ENCODE assay signal across 23 cellular contexts in genomic region chrX:46200423-46200822, GRCh38.
"Had no signal": no experiment of that assay in that cellular context is flagged by ENCODE, and none has a peak within 500 bp of the region (broad histone marks: within the 10 kb centered on the region; RNA-seq: fewer than 3 reads in every experiment).

No MANE protein-coding gene starts in this region.

- H3K4me1 ChIP-seq: adrenal gland, breast epithelium had no signal

- H3K4me3 ChIP-seq: adrenal gland, breast epithelium, PC-9 had no signal

- H3K4me2 ChIP-seq: PC-9 had no signal

- H3K27me3 Mint-ChIP-seq: activated CD4-positive, alpha-beta memory T cell treated with anti-CD3 and anti-CD28 coated beads for 36 hours; activated CD4-positive, alpha-beta T cell treated with anti-CD3 and anti-CD28 coated beads, Interleukin-2, amount 10 ng/mL, durations not matched to agents 7 days and 5 days had no signal

- H3K27ac Mint-ChIP-seq: activated CD4-positive, alpha-beta memory T cell treated with anti-CD3 and anti-CD28 coated beads for 36 hours; activated CD4-positive, alpha-beta T cell treated with anti-CD3 and anti-CD28 coated beads, Interleukin-2, amount 10 ng/mL, durations not matched to agents 7 days and 5 days; activated naive CD4-positive, alpha-beta T cell treated with anti-CD3 and anti-CD28 coated beads for 36 hours; activated naive CD8-positive, alpha-beta T cell treated with anti-CD3 and anti-CD28 coated beads for 36 hours had no signal

- H3K36me3 Mint-ChIP-seq: activated CD4-positive, alpha-beta memory T cell treated with anti-CD3 and anti-CD28 coated beads for 36 hours; activated naive CD8-positive, alpha-beta T cell treated with anti-CD3 and anti-CD28 coated beads for 36 hours had no signal

- H3K27ac ChIP-seq: adrenal gland, breast epithelium, PC-9, VCaP had no signal

- ATAC-seq: activated T-cell treated with anti-CD3 and anti-CD28 coated beads, Interleukin-2, amount 50 U/mL, for 4 hours had no signal

- DNase-seq: activated CD4-positive, alpha-beta memory T cell treated with anti-CD3 and anti-CD28 coated beads for 36 hours; activated CD4-positive, alpha-beta T cell treated with anti-CD3 and anti-CD28 coated beads, Interleukin-2, amount 10 ng/mL, durations not matched to agents 7 days and 5 days; activated CD4-positive, CD25-positive, alpha-beta regulatory T cell; activated CD8-positive, alpha-beta memory T cell treated with anti-CD3 and anti-CD28 coated beads for 24 hours; activated effector memory CD4-positive, alpha-beta T cell treated with anti-CD3 and anti-CD28 coated beads, Interleukin-2, amount 50 U/mL, for 16 hours; activated naive CD4-positive, alpha-beta T cell treated with anti-CD3 and anti-CD28 coated beads for 36 hours; activated naive CD8-positive, alpha-beta T cell treated with anti-CD3 and anti-CD28 coated beads for 36 hours; activated T-cell treated with anti-CD3 and anti-CD28 coated beads, Interleukin-2, amount 50 U/mL, for 4 hours; adrenal gland; anterior cingulate cortex; caudate nucleus; Kasumi-1; NCI-H1048; NCI-H146; NCI-H187 treated with DMSO at 0.1 percent for 48 hours; NCI-H2081 treated with DMSO at 0.1 percent for 48 hours; NCI-H446; NCI-H524; PC-9; SIG-M5; T-helper 1 cell had no signal

- H3K9me3 Mint-ChIP-seq: activated CD4-positive, alpha-beta memory T cell treated with anti-CD3 and anti-CD28 coated beads for 36 hours; activated CD4-positive, alpha-beta T cell treated with anti-CD3 and anti-CD28 coated beads, Interleukin-2, amount 10 ng/mL, durations not matched to agents 7 days and 5 days; activated naive CD4-positive, alpha-beta T cell treated with anti-CD3 and anti-CD28 coated beads for 36 hours; activated naive CD8-positive, alpha-beta T cell treated with anti-CD3 and anti-CD28 coated beads for 36 hours; activated T-cell treated with anti-CD3 and anti-CD28 coated beads, Interleukin-2, amount 50 U/mL, for 4 hours had no signal

- H3K4me3 Mint-ChIP-seq: activated CD4-positive, alpha-beta memory T cell treated with anti-CD3 and anti-CD28 coated beads for 36 hours; activated CD4-positive, alpha-beta T cell treated with anti-CD3 and anti-CD28 coated beads, Interleukin-2, amount 10 ng/mL, durations not matched to agents 7 days and 5 days; activated naive CD4-positive, alpha-beta T cell treated with anti-CD3 and anti-CD28 coated beads for 36 hours; activated naive CD8-positive, alpha-beta T cell treated with anti-CD3 and anti-CD28 coated beads for 36 hours; activated T-cell treated with anti-CD3 and anti-CD28 coated beads, Interleukin-2, amount 50 U/mL, for 4 hours had no signal

- H3K9me3 ChIP-seq: adrenal gland, breast epithelium had no signal
